18 cellular contexts compared by ENCODE assay signal in the genomic region with DNA sequence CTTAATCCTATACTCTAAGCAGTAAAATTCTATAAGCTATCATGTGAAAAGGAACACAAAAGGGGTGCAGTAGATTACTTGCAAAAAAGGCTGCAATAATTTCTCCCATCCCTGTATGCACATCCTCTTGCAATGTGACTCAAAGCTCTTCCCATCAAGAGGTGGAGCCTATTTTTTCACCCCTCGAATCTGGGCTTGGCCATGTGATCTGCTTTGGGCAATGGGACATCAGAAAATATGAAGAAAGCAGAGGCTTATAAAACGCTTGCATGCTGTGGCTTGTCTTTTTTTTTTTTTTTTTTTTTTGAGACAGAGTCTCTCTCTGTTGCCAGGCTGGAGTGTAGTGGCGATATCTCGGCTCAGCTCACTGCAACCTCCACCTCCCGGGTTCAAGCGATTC.
"Had no signal": no experiment of that assay in that cellular context is flagged by ENCODE, and none has a peak within 500 bp of the region (broad histone marks: within the 10 kb centered on the region; RNA-seq: fewer than 3 reads in every experiment).

No MANE protein-coding gene starts in this region.

- H3K27ac ChIP-seq: brain microvascular endothelial cell, esophagus muscularis mucosa, neural progenitor cell, right lobe of liver, uterus had no signal

- DNase-seq: activated B cell treated with CpG ODN at 0.5 μM for 24 hours; activated CD8-positive, alpha-beta memory T cell treated with anti-CD3 and anti-CD28 coated beads for 24 hours; activated gamma-delta T cell; activated naive CD4-positive, alpha-beta T cell treated with anti-CD3 and anti-CD28 coated beads, Interleukin-2, amount 10 ng/mL, durations not matched to agents 7 days and 5 days; activated naive CD8-positive, alpha-beta T cell treated with anti-CD3 and anti-CD28 coated beads, Interleukin-2, amount 10 ng/mL, durations not matched to agents 7 days and 5 days; brain microvascular endothelial cell; effector CD4-positive, alpha-beta T cell; foreskin melanocyte; islet precursor cell; left colon; natural killer cell; right lobe of liver; stimulated activated CD4-positive, alpha-beta T cell treated with anti-CD3 and anti-CD28 coated beads, Interleukin-2, amount 100 ng/mL, for 48 hours; stimulated activated naive CD4-positive, alpha-beta T cell treated with Interleukin-2 at 50 U/mL for 16 hours; T-helper 2 cell; uterus had no signal

- H3K4me3 ChIP-seq: esophagus muscularis mucosa, neural progenitor cell, right lobe of liver, uterus had no signal

- ATAC-seq: left colon, natural killer cell, right lobe of liver had no signal
